ENCODE assay signal across 8 cellular contexts in the genomic region with DNA sequence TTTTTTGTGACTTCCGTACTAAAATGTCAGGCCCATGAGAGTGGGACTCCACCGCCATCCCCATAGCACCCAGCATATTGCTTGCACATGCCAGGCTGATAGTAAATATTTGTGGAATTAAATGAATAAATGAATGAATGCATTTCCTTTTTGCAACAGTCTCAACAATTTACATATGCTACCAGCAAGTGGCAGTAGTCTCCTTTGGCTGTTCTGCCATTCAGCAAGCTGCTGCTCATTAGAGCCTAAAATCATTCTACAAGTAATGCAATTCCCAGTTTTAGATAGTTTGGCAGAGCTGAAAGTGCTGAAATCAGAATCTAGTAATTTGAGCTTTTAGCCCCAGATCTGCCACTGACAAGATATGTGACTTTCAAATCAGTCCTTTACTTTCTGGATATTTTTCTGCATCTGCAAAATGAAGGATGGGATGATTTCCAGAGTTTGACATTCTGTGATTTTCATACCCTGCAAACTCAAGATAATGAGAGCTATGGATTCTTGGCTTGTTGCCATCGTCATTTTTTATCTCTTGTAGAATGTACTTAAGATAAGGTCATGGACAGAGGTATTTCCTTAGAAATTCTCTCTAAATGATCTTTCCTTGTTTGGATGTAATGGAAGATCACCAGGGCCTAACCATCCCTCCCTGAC. TPM values are rescaled to one million over a fixed set of nuclear protein-coding genes. Genes with fewer than 3 reads are reported as not detected.
DNase-seq lines count a peak whose midpoint lies in the region; ATAC-seq and TF ChIP-seq lines count a peak whose summit lies in the region.

No MANE protein-coding gene starts in this region.

- no peak overlapping the region for H3K4me3 Mint-ChIP-seq in stimulated activated memory B cell treated with anti-CD40 and anti-IgM and Interleukin-4, amounts not matched to agents 10 μg/mL and 1 μg/mL and 100 μg/mL, for 72 hours

- H3K36me3 ChIP-seq in HEK293 (ENCODE audit: control insufficient read depth in 2 of 2, insufficient read depth in 1 of 2, low read length in 2 of 2) (no peaks in the 10 kb centered on the region), osteoblast (ENCODE audit: insufficient read depth, low read length) (no peaks in the 10 kb centered on the region)

- H3K79me2 ChIP-seq in osteoblast (ENCODE audit: insufficient read depth, low read length) = no peaks in the 10 kb centered on the region

- no peak overlapping the region for H3K4me2 ChIP-seq in osteoblast (ENCODE audit: insufficient read depth, low read length)

- CTCF ChIA-PET in HEK293 (lab: Yijun Ruan, JAX) = interaction anchor here (0.5 to 1.4 kb wide), 16 partner anchors 9 to 1092 kb away, joined by 3 to 14 read pairs (median 3); no protein-coding TSS in a partner anchor

- H3K27me3 Mint-ChIP-seq in stimulated activated memory B cell treated with anti-CD40 and anti-IgM and Interleukin-4, amounts not matched to agents 10 μg/mL and 1 μg/mL and 100 μg/mL, for 72 hours = no peaks in the 10 kb centered on the region

- TF ChIP-seq CTCF in HEK293 (tag by site-specific recombination; IDR thresholded peaks at IDR 0.05) = peak; percentile 55; the same call in 1 of the 2 replicates
- TF ChIP-seq CTCF in epithelial cell of proximal tubule (conservative IDR thresholded peaks at IDR 0.05; ENCODE audit: low read depth, low read length) = peak; percentile 64
- peak; percentile 58 for TF ChIP-seq CTCF in osteoblast (IDR thresholded peaks at IDR 0.05; ENCODE audit: extremely low read depth, low read depth, low read length)

- no peak overlapping the region for H3K27ac ChIP-seq in HEK293 (ENCODE audit: extremely low read depth, low read depth, low read length)
- no peak overlapping the region for H3K27ac ChIP-seq in osteoblast (ENCODE audit: low read depth, low read length)

- no peaks in the 10 kb centered on the region for H4K20me1 ChIP-seq in osteoblast (ENCODE audit: insufficient read depth, low read length)

- H3K4me1 Mint-ChIP-seq in stimulated activated memory B cell treated with anti-CD40 and anti-IgM and Interleukin-4, amounts not matched to agents 10 μg/mL and 1 μg/mL and 100 μg/mL, for 72 hours = peaks cover 9% of the 10 kb centered on the region

- no peaks in the 10 kb centered on the region for H3K36me3 Mint-ChIP-seq in stimulated activated memory B cell treated with anti-CD40 and anti-IgM and Interleukin-4, amounts not matched to agents 10 μg/mL and 1 μg/mL and 100 μg/mL, for 72 hours

- DNase-seq in NCI-H1436 treated with DMSO at 0.1 percent for 48 hours (lab: John Stamatoyannopoulos, UW) (peak; percentile 1), NCI-H1436 (lab: John Stamatoyannopoulos, UW) (no peak), RPMI8226 (peak; percentile 40), epithelial cell of proximal tubule (ENCODE audit: low read depth) (peak; percentile 1), osteoblast (ENCODE audit: insufficient read length, low spot score, missing footprints) (no peak)

- H3K4me3 ChIP-seq in HEK293 (ENCODE audit: low read depth, low read length) = no peak overlapping the region
- no peak overlapping the region for H3K4me3 ChIP-seq in epithelial cell of proximal tubule (ENCODE audit: low read depth, low read length)
- no peak overlapping the region for H3K4me3 ChIP-seq in osteoblast (ENCODE audit: insufficient read depth, low read length)

- H2AFZ ChIP-seq in osteoblast (ENCODE audit: low read length) = no peak overlapping the region

- no peaks in the 10 kb centered on the region for H3K9me3 Mint-ChIP-seq in stimulated activated memory B cell treated with anti-CD40 and anti-IgM and Interleukin-4, amounts not matched to agents 10 μg/mL and 1 μg/mL and 100 μg/mL, for 72 hours

- no peaks in the 10 kb centered on the region for H3K4me1 ChIP-seq in HEK293 (ENCODE audit: control insufficient read depth, insufficient read depth, low read length)
- no peaks in the 10 kb centered on the region for H3K4me1 ChIP-seq in osteoblast (ENCODE audit: insufficient read depth, low read length)

- H3K27ac Mint-ChIP-seq in stimulated activated memory B cell treated with anti-CD40 and anti-IgM and Interleukin-4, amounts not matched to agents 10 μg/mL and 1 μg/mL and 100 μg/mL, for 72 hours = no peak overlapping the region

- peaks cover 4% of the 10 kb centered on the region for H3K27me3 ChIP-seq in osteoblast (ENCODE audit: insufficient read depth, low read length)

- ATAC-seq in HG03039 (IDR thresholded peaks at IDR 0.05; ENCODE audit: unreplicated experiment) = no peak
- ATAC-seq in stimulated activated memory B cell treated with anti-CD40 and anti-IgM and Interleukin-4, amounts not matched to agents 10 μg/mL and 1 μg/mL and 100 μg/mL, for 72 hours = no peak

- H3K9me3 ChIP-seq in HEK293 (ENCODE audit: control insufficient read depth, insufficient read depth, low read depth, low read length) = no peaks in the 10 kb centered on the region
- no peaks in the 10 kb centered on the region for H3K9me3 ChIP-seq in osteoblast (ENCODE audit: low read depth, low read length)

- POLR2A ChIA-PET in HEK293 (lab: Yijun Ruan, JAX) = interaction anchor here (0.6 to 1.3 kb wide), 3 partner anchors 32 to 112 kb away, joined by 3 read pairs; no protein-coding TSS in a partner anchor

TF ChIP-seq in HEK293, 187 proteins besides CTCF, POLR2A, EP300 and RAD21:
- TF ChIP-seq ZNF433 (tag by site-specific recombination; IDR thresholded peaks at IDR 0.05; ENCODE audit: low read depth) (no peak), ZNF664 (tag by site-specific recombination; IDR thresholded peaks at IDR 0.05) (peak; percentile 49; the same call in 1 of the 2 replicates), ZNF654 (tag by site-specific recombination; IDR thresholded peaks at IDR 0.05; ENCODE audit: low read depth) (peak; percentile 76)

RNA-seq across cellular contexts. Expression of gene INTS6L, which starts 35.7 kb away (rescaled TPM):
- 2.0 and 3.4 TPM in 2 replicates for total RNA-seq in epithelial cell of proximal tubule
- total RNA-seq in osteoblast = 4.4 and 4.7 TPM in 2 replicates

Comparison
In these comparisons a context has a peak if more than half of its experiments do, and no peak if none do; other contexts are left out.
1. DNase-seq: peak in NCI-H1436 treated with DMSO at 0.1 percent for 48 hours (single experiment), RPMI8226 (single experiment) and epithelial cell of proximal tubule (single experiment); none in NCI-H1436 (single experiment) and osteoblast (single experiment).
2. Peak in every context shown above with its lines, with median percentiles within 50 percentile points of each other: CTCF ChIP-seq.